ENCODE assay signal across 8 cellular contexts in the genomic region with DNA sequence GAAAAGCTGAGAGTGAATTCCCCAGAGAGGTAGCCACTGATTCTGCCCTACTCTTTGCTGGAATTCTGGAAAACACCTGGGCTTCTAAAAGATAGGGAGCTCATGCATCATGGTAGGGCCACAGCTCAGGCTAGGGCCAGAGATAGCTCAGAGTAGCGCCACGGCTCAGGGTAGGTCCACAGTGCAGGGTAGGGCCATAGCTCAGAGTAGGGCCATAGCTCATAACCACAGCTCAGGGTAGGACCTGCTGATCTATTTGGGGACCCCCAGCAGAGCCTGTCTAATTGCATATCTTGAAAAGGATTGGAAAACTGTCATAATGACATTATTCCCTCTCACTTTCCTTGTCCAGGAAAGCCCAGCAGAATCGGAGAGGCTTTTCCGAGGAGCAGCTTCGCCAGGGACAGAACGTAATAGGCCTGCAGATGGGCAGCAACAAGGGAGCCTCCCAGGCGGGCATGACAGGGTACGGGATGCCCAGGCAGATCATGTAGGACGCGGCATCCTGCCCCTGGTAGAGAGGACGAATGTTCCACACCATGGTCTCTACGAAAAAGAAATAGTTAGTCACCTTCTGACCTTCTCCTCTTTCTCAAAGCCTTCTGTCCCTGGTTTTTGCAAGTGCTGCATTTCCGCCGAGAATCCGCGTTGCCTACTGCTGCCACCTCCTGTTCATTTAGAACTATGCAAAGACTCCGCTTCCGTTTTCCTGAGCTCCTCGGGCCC. TPM values are rescaled to one million over a fixed set of nuclear protein-coding genes. Genes with fewer than 3 reads are reported as not detected.
DNase-seq lines count a peak whose midpoint lies in the region; ATAC-seq and TF ChIP-seq lines count a peak whose summit lies in the region.

No MANE protein-coding gene starts in this region.

- no peak overlapping the region for H2AFZ ChIP-seq in DND-41 (ENCODE audit: low read depth, low read length)

- H4K20me1 ChIP-seq in DND-41 (ENCODE audit: insufficient read depth, low read length): no peaks in the 10 kb centered on the region

- ATAC-seq in DND-41 (ENCODE audit: insufficient read depth, low read depth) (no peak), GM21529 (IDR thresholded peaks at IDR 0.05; ENCODE audit: unreplicated experiment) (peak; percentile 87), left lung (peak; percentile 97)
- peak; percentile 96 for ATAC-seq in activated CD4-positive, alpha-beta T cell treated with anti-CD3 and anti-CD28 coated beads for 36 hours

- CTCF ChIA-PET in activated CD4-positive, alpha-beta T cell treated with anti-CD3 and anti-CD28 coated beads for 36 hours (lab: Charles Lee): interaction anchor here (0.6 to 20.3 kb wide), 55 partner anchors 9 to 501 kb away, joined by 3 to 515 read pairs (median 4); a partner anchor contains a TSS

- H3K4me1 ChIP-seq in DND-41 (ENCODE audit: insufficient read depth, low read length) (no peaks in the 10 kb centered on the region), left lung (peaks cover 0 to 2% of the 10 kb centered on the region in 2 donors)

- no peak overlapping the region for H3K9ac ChIP-seq in DND-41 (ENCODE audit: low read depth, low read length)

- no peak for DNase-seq in DND-41
- DNase-seq in LHCN-M2 (ENCODE audit: low read depth): peak; percentile 82
- DNase-seq in activated CD4-positive, alpha-beta T cell treated with anti-CD3 and anti-CD28 coated beads for 36 hours: peak; percentile 82
- DNase-seq in choroid plexus epithelial cell (ENCODE audit: low read depth): peak; percentile 90
- peak in 1 of 2 donors; percentile 56 for DNase-seq in left lung
- peak in 2 of 3 donors; percentile 17 to 33 for DNase-seq in stimulated activated CD4-positive, alpha-beta T cell treated with anti-CD3 and anti-CD28 coated beads, TNF-alpha, amount 100 ng/mL, for 1 hour (ENCODE audit: low read depth in 3 of 3, low spot score in 1 of 3)
- DNase-seq in DMS79 treated with DMSO at 0.1 percent for 48 hours (lab: John Stamatoyannopoulos, UW): no peak

- H3K4me3 ChIP-seq in DND-41 (ENCODE audit: low read depth in 1 of 2, low read length in 2 of 2) (no peak overlapping the region), choroid plexus epithelial cell (ENCODE audit: low read depth, low read length) (no peak overlapping the region), left lung (no peak overlapping the region)

- no peaks in the 10 kb centered on the region for H3K27me3 Mint-ChIP-seq in activated CD4-positive, alpha-beta T cell treated with anti-CD3 and anti-CD28 coated beads for 36 hours

- H3K4me2 ChIP-seq in DND-41 (ENCODE audit: insufficient read depth, low read length): no peak overlapping the region

- no peaks in the 10 kb centered on the region for H3K36me3 Mint-ChIP-seq in activated CD4-positive, alpha-beta T cell treated with anti-CD3 and anti-CD28 coated beads for 36 hours (ENCODE audit: low read depth)

- H3K36me3 ChIP-seq in DND-41 (ENCODE audit: insufficient read depth, low read length): no peaks in the 10 kb centered on the region
- no peaks in the 10 kb centered on the region for H3K36me3 ChIP-seq in left lung

- H3K79me2 ChIP-seq in DND-41 (ENCODE audit: insufficient read depth, low read length): no peaks in the 10 kb centered on the region

- H3K9me3 ChIP-seq in DND-41 (ENCODE audit: insufficient read depth, low read length, severe bottlenecking) (no peaks in the 10 kb centered on the region), left lung (no peaks in the 10 kb centered on the region)

- no peak overlapping the region for H3K4me3 Mint-ChIP-seq in activated CD4-positive, alpha-beta T cell treated with anti-CD3 and anti-CD28 coated beads for 36 hours

- no peaks in the 10 kb centered on the region for H3K27me3 ChIP-seq in DND-41 (ENCODE audit: insufficient read depth, low read length, poor library complexity)
- no peaks in the 10 kb centered on the region for H3K27me3 ChIP-seq in left lung

- POLR2A ChIA-PET in activated CD4-positive, alpha-beta T cell treated with anti-CD3 and anti-CD28 coated beads for 36 hours (lab: Charles Lee): interaction anchor here (0.6 to 0.7 kb wide), 3 partner anchors 10 to 130 kb away, joined by 3 to 5 read pairs (median 3); a partner anchor contains a TSS

- peak; percentile 48 for TF ChIP-seq CTCF in DND-41 (IDR thresholded peaks at IDR 0.05; ENCODE audit: borderline replicate concordance, extremely low read depth, low read length, poor library complexity, severe bottlenecking)
- TF ChIP-seq CTCF in choroid plexus epithelial cell (conservative IDR thresholded peaks at IDR 0.05; ENCODE audit: low read depth, low read length): peak; percentile 89
- TF ChIP-seq CTCF in left lung (IDR thresholded peaks at IDR 0.05): peak; percentile 67 to 69

- H3K27ac ChIP-seq in DND-41 (ENCODE audit: low read length): no peak overlapping the region
- H3K27ac ChIP-seq in left lung: no peak overlapping the region

- no peaks in the 10 kb centered on the region for H3K9me3 Mint-ChIP-seq in activated CD4-positive, alpha-beta T cell treated with anti-CD3 and anti-CD28 coated beads for 36 hours (ENCODE audit: low read depth)

- H3K27ac Mint-ChIP-seq in activated CD4-positive, alpha-beta T cell treated with anti-CD3 and anti-CD28 coated beads for 36 hours: peak overlapping the region; percentile 29

- intact Hi-C loops in activated CD4-positive, alpha-beta T cell treated with anti-CD3 and anti-CD28 coated beads for 36 hours (cut with DNase I, micrococcal nuclease): loop anchor here (1.0 to 10.0 kb wide), 7 partner anchors 11 to 344 kb away; a partner anchor contains a TSS
- intact Hi-C loops in left lung (cut with DNase I): no loop called here

- peaks cover 20% of the 10 kb centered on the region for H3K4me1 Mint-ChIP-seq in activated CD4-positive, alpha-beta T cell treated with anti-CD3 and anti-CD28 coated beads for 36 hours

RNA-seq across cellular contexts. Expression of a gene that starts 14.5 kb away (rescaled TPM):
- total RNA-seq in LHCN-M2 (2014; rRNA removed): not detected in 2 replicates
- 0.07 TPM for polyA plus RNA-seq in LHCN-M2 (2012)
- total RNA-seq in activated CD4-positive, alpha-beta T cell treated with anti-CD3 and anti-CD28 coated beads for 36 hours: 1 to 10 TPM; 3.2 to 3.5 TPM
- under 1 TPM in 1 of 2 donors, not detected in 1; 0.50 TPM for total RNA-seq in left lung

RNA-seq across cellular contexts. Expression of a gene that starts 21.3 kb away (rescaled TPM):
- total RNA-seq in LHCN-M2 (2014; rRNA removed) (not detected in 2 replicates), left lung (under 1 TPM in 1 of 2 donors, not detected in 1; 0.17 TPM)
- 0.04 TPM for polyA plus RNA-seq in LHCN-M2 (2012)
- total RNA-seq in activated CD4-positive, alpha-beta T cell treated with anti-CD3 and anti-CD28 coated beads for 36 hours: not detected

RNA-seq across cellular contexts. Expression of a gene that starts 34.4 kb away (rescaled TPM):
- total RNA-seq in LHCN-M2 (2014; rRNA removed): 33.1 and 34.4 TPM in 2 replicates
- polyA plus RNA-seq in LHCN-M2 (2012): 11.5 TPM
- 10 to 100 TPM; 58.7 to 64.1 TPM for total RNA-seq in activated CD4-positive, alpha-beta T cell treated with anti-CD3 and anti-CD28 coated beads for 36 hours
- 10 to 100 TPM; 22.7 to 27.3 TPM for total RNA-seq in left lung

Comparison
In these comparisons a context has a peak if more than half of its experiments do, and no peak if none do; other contexts are left out.
1. DNase-seq: peak in LHCN-M2 (single experiment), activated CD4-positive, alpha-beta T cell treated with anti-CD3 and anti-CD28 coated beads for 36 hours (single experiment), choroid plexus epithelial cell (single experiment) and stimulated activated CD4-positive, alpha-beta T cell treated with anti-CD3 and anti-CD28 coated beads, TNF-alpha, amount 100 ng/mL, for 1 hour (2 of 3); none in DND-41 (single experiment) and DMS79 treated with DMSO at 0.1 percent for 48 hours (single experiment).
2. intact Hi-C loops: an anchor here in activated CD4-positive, alpha-beta T cell treated with anti-CD3 and anti-CD28 coated beads for 36 hours (1.0 to 10.0 kb wide); none called in left lung.
3. Peak in every context shown above with its lines, with median percentiles within 50 percentile points of each other: CTCF ChIP-seq.